In genomic region chr12:54384591-54385041, GRCh38 we compare ENCODE assay signal across 8 cellular contexts. TPM values are rescaled to one million over a fixed set of nuclear protein-coding genes. Genes with fewer than 3 reads are reported as not detected.
A peak's percentile ranks its signal among the peaks of the same experiment; 100 is the strongest.
DNase-seq lines count a peak whose midpoint lies in the region; ATAC-seq, FAIRE-seq and TF ChIP-seq lines count a peak whose summit lies in the region.

ZNF385A (minus strand) TSS chr12:54384733; CDS start chr12:54384514, 219 bp downstream.

- no peak for FAIRE-seq in RCC 7860 (lab: Jason Lieb, UNC)

- H3K4me1 Mint-ChIP-seq in activated naive CD8-positive, alpha-beta T cell treated with anti-CD3 and anti-CD28 coated beads, Interleukin-2, amount 50 U/mL, for 24 hours, result peaks cover 32% of the 10 kb centered on the region
- H3K4me1 Mint-ChIP-seq in memory B cell, result peaks cover 30% of the 10 kb centered on the region

- no peaks in the 10 kb centered on the region for H3K9me3 ChIP-seq in PC-3 (ENCODE audit: low read length)

- no peaks in the 10 kb centered on the region for H3K9me2 ChIP-seq in PC-3 (replicated peaks; ENCODE audit: low read length)

- BruUV-seq in PC-3 (replicated peaks; lab: Mats Ljungman, UMichigan), result no TSS peak

- TF ChIP-seq CTCF in PC-3 (conservative IDR thresholded peaks at IDR 0.05; ENCODE audit: low read depth, low read length), result no peak

- H3K4me1 ChIP-seq in ACC112 (ENCODE audit: control insufficient read depth, insufficient read depth, low read length, unreplicated experiment), result peaks cover 48% of the 10 kb centered on the region
- H3K4me1 ChIP-seq in PC-3 (ENCODE audit: insufficient read depth, low read length), result peaks cover 15% of the 10 kb centered on the region

- no peaks in the 10 kb centered on the region for H3K27me3 ChIP-seq in ACC112 (ENCODE audit: insufficient read depth, low read length)
- no peaks in the 10 kb centered on the region for H3K27me3 ChIP-seq in PC-3 (ENCODE audit: low read length)

- H3K4me3 Mint-ChIP-seq in activated naive CD8-positive, alpha-beta T cell treated with anti-CD3 and anti-CD28 coated beads, Interleukin-2, amount 50 U/mL, for 24 hours, result no peak within 1 kb of the TSS
- peak within 1 kb of the TSS; percentile 43 for H3K4me3 Mint-ChIP-seq in memory B cell

- H3K9me3 Mint-ChIP-seq in activated naive CD8-positive, alpha-beta T cell treated with anti-CD3 and anti-CD28 coated beads, Interleukin-2, amount 50 U/mL, for 24 hours, result no peaks in the 10 kb centered on the region
- H3K9me3 Mint-ChIP-seq in memory B cell, result no peaks in the 10 kb centered on the region

- H3K36me3 Mint-ChIP-seq in activated naive CD8-positive, alpha-beta T cell treated with anti-CD3 and anti-CD28 coated beads, Interleukin-2, amount 50 U/mL, for 24 hours (ENCODE audit: low read depth), result no peaks in the 10 kb centered on the region
- no peaks in the 10 kb centered on the region for H3K36me3 Mint-ChIP-seq in memory B cell

- CTCF ChIA-PET in PC-3 (lab: Charles Lee), result no interaction called here

- no peaks in the 10 kb centered on the region for H4K20me1 ChIP-seq in PC-3 (ENCODE audit: low read length)

- no peaks in the 10 kb centered on the region for H3K79me2 ChIP-seq in ACC112 (ENCODE audit: control insufficient read depth, insufficient read depth, low read length, unreplicated experiment)
- no peaks in the 10 kb centered on the region for H3K79me2 ChIP-seq in PC-3 (ENCODE audit: low read length)

- intact Hi-C loops in PC-3 (cut with micrococcal nuclease), result no loop called here

- no peaks in the 10 kb centered on the region for H3K27me3 Mint-ChIP-seq in activated naive CD8-positive, alpha-beta T cell treated with anti-CD3 and anti-CD28 coated beads, Interleukin-2, amount 50 U/mL, for 24 hours
- H3K27me3 Mint-ChIP-seq in memory B cell, result no peaks in the 10 kb centered on the region

- H3K27ac ChIP-seq in ACC112 (ENCODE audit: low read depth, low read length) (peak within 1 kb of the TSS; percentile 86), PC-3 (ENCODE audit: low read length) (no peak within 1 kb of the TSS)

- peak within 1 kb of the TSS; percentile 20 for H3K27ac Mint-ChIP-seq in activated naive CD8-positive, alpha-beta T cell treated with anti-CD3 and anti-CD28 coated beads, Interleukin-2, amount 50 U/mL, for 24 hours
- H3K27ac Mint-ChIP-seq in memory B cell, result no peak within 1 kb of the TSS

- H3K4me3 ChIP-seq in ACC112 (ENCODE audit: low read depth, low read length) (no peak within 1 kb of the TSS), PC-3 (ENCODE audit: low read length) (no peak within 1 kb of the TSS)

- H3K36me3 ChIP-seq in ACC112 (ENCODE audit: insufficient read depth, low read length), result peaks cover 7% of the 10 kb centered on the region
- H3K36me3 ChIP-seq in PC-3 (ENCODE audit: low read depth, low read length), result no peaks in the 10 kb centered on the region

- no peak for DNase-seq in activated naive CD8-positive, alpha-beta T cell treated with anti-CD3 and anti-CD28 coated beads, Interleukin-2, amount 50 U/mL, for 24 hours
- no peak for DNase-seq in memory B cell (ENCODE audit: low spot score in 2 of 2)
- no peak for DNase-seq in PC-3
- no peak for DNase-seq in RCC 7860 (ENCODE audit: low spot score)
- DNase-seq in DMS 273 (lab: John Stamatoyannopoulos, UW; ENCODE audit: unreplicated experiment), result no peak

- H2AFZ ChIP-seq in ACC112 (ENCODE audit: low read length, unreplicated experiment), result no peak within 1 kb of the TSS
- no peak within 1 kb of the TSS for H2AFZ ChIP-seq in PC-3 (ENCODE audit: low read length)

- POLR2A ChIA-PET in PC-3 (lab: Charles Lee; ENCODE audit: unreplicated experiment), result no interaction called here

- H3K9ac ChIP-seq in PC-3 (ENCODE audit: low read length), result no peak within 1 kb of the TSS

- H3K4me2 ChIP-seq in PC-3 (ENCODE audit: low read length), result no peak within 1 kb of the TSS

- H3F3A ChIP-seq in PC-3 (ENCODE audit: low read length, unreplicated experiment), result no peaks in the 10 kb centered on the region

- peak; percentile 44 for ATAC-seq in HG02885 (IDR thresholded peaks at IDR 0.05; ENCODE audit: poor library complexity, unreplicated experiment)
- ATAC-seq in activated naive CD8-positive, alpha-beta T cell treated with anti-CD3 and anti-CD28 coated beads, Interleukin-2, amount 50 U/mL, for 24 hours, result no peak
- peak; percentile 75 for ATAC-seq in memory B cell (ENCODE audit: low read depth)
- ATAC-seq in HG03139 (IDR thresholded peaks at IDR 0.05; ENCODE audit: unreplicated experiment), result no peak
- no peak for ATAC-seq in PC-3

RNA-seq across cellular contexts. Expression of gene ZNF385A, which starts in this region (rescaled TPM):
- 1.8 and 5.0 TPM in 2 replicates for total RNA-seq in PC-3 (2014; rRNA removed)

Comparison
In these comparisons a context has a peak if more than half of its experiments do, and no peak if none do; other contexts are left out.
1. ATAC-seq: peak in HG02885 (single experiment) and memory B cell (single experiment); none in activated naive CD8-positive, alpha-beta T cell treated with anti-CD3 and anti-CD28 coated beads, Interleukin-2, amount 50 U/mL, for 24 hours (single experiment), HG03139 (single experiment) and PC-3 (single experiment).